Comparison of ENCODE assay signal across 16 cellular contexts in the genomic region with DNA sequence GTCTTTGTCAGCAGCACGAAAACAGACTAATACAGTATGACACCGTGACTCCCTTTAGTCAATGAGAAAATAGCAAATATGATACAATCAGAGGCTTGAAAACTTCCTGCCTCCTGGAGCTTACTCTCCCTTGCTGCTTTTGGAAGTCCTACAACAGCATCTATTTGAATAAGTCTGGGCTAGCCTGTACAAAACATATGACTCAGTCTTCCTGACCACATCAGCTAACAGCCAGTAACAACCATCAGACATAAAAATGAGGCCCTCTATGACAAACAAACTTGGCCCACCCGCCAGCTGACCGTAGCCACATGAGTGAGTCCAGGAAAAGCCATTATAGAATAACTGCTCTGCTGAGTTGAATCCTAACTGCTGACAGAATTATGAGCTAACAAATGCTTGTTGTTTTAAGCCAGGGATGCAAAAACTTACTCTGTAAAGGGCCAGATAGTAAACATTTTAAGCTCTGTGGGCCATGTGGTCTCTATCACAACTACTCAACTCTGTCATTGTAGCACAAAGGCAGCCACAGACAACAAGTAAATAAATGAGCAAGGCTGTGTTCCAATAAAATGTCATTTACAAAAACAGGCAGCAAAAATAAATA.
DNase-seq lines count a peak whose midpoint lies in the region; FAIRE-seq and TF ChIP-seq lines count a peak whose summit lies in the region.
"Had no signal": no experiment of that assay in that cellular context is flagged by ENCODE, and none has a peak within 500 bp of the region (broad histone marks: within the 10 kb centered on the region; RNA-seq: fewer than 3 reads in every experiment).

No MANE protein-coding gene starts in this region.

- no peaks in the 10 kb centered on the region for H3K27me3 ChIP-seq in Peyer's patch
- H3K27me3 ChIP-seq: BLaER1 treated with 17β-estradiol and CSF1 and Interleukin-3, amounts not matched to agents 10 nM and 100 nM had no signal

- no peaks in the 10 kb centered on the region for H3K4me1 Mint-ChIP-seq in nephron

- H3K9me3 ChIP-seq in Peyer's patch, result no peaks in the 10 kb centered on the region

- no peaks in the 10 kb centered on the region for H3K27me3 Mint-ChIP-seq in nephron (ENCODE audit: low read depth)

- H3K9me3 Mint-ChIP-seq in nephron, result peaks cover 11% of the 10 kb centered on the region

- H3K4me3 ChIP-seq in Peyer's patch, result no peak overlapping the region
- H3K4me3 ChIP-seq: BLaER1 treated with 17β-estradiol and CSF1 and Interleukin-3, amounts not matched to agents 10 nM and 100 nM had no signal

- H3K4me1 ChIP-seq in Peyer's patch, result no peaks in the 10 kb centered on the region

- no peaks in the 10 kb centered on the region for H3K36me3 ChIP-seq in Peyer's patch
- H3K36me3 ChIP-seq: BLaER1 treated with 17β-estradiol and CSF1 and Interleukin-3, amounts not matched to agents 10 nM and 100 nM had no signal

- peaks cover 6% of the 10 kb centered on the region for H3K36me3 Mint-ChIP-seq in nephron (ENCODE audit: low read depth)

- no peak for TF ChIP-seq CTCF in nephron (IDR thresholded peaks at IDR 0.05; ENCODE audit: unreplicated experiment in 3 of 3)
- TF ChIP-seq CTCF in Peyer's patch (IDR thresholded peaks at IDR 0.05), result no peak

- DNase-seq in H54 (ENCODE audit: insufficient read length, low spot score), result peak; percentile 19
- peak; percentile 16 for DNase-seq in RPMI7951 (ENCODE audit: low read depth)
- peak; percentile 24 for DNase-seq in epidermal melanocyte (ENCODE audit: insufficient read length, low spot score)
- no peak for DNase-seq in Peyer's patch
- no peak for DNase-seq in activated naive CD4-positive, alpha-beta T cell treated with anti-CD3 and anti-CD28 coated beads, Interleukin-2, amount 50 U/mL, for 16 hours
- DNase-seq in NCI-H510A treated with DMSO at 0.1 percent for 48 hours (lab: John Stamatoyannopoulos, UW), result no peak
- DNase-seq in GM19240 (ENCODE audit: insufficient read length, low spot score), result no peak
- DNase-seq: activated CD8-positive, alpha-beta memory T cell treated with anti-CD3 and anti-CD28 coated beads, Interleukin-2, amount 50 U/mL, for 48 hours; amygdala; GF-D8; left cardiac atrium; NCI-H1930; stimulated activated CD4-positive, alpha-beta T cell treated with anti-CD3 and anti-CD28 coated beads, Interleukin-15, amount 100 ng/mL, for 24 hours had no signal

- TF ChIP-seq POLR2A in H54 (IDR thresholded peaks at IDR 0.05; ENCODE audit: low read depth, low read length) (no peak), Peyer's patch (IDR thresholded peaks at IDR 0.05) (no peak)

- H3K27ac ChIP-seq in Peyer's patch, result no peak overlapping the region

- H3K27ac Mint-ChIP-seq in nephron, result peak overlapping the region; percentile 2 to 89 (median 58)

- peak; percentile 90 for FAIRE-seq in H54 (lab: Jason Lieb, UNC)
- FAIRE-seq: TTC549 had no signal

- H3K4me3 Mint-ChIP-seq in nephron, result no peak overlapping the region

Comparison
In these comparisons a context has a peak if more than half of its experiments do, and no peak if none do; other contexts are left out.
1. DNase-seq: peak in H54 (single experiment), RPMI7951 (single experiment) and epidermal melanocyte (single experiment); none in Peyer's patch (0 of 3), activated naive CD4-positive, alpha-beta T cell treated with anti-CD3 and anti-CD28 coated beads, Interleukin-2, amount 50 U/mL, for 16 hours (single experiment), NCI-H510A treated with DMSO at 0.1 percent for 48 hours (single experiment) and GM19240 (single experiment).